1 cellular context compared by ENCODE assay signal in the genomic region with DNA sequence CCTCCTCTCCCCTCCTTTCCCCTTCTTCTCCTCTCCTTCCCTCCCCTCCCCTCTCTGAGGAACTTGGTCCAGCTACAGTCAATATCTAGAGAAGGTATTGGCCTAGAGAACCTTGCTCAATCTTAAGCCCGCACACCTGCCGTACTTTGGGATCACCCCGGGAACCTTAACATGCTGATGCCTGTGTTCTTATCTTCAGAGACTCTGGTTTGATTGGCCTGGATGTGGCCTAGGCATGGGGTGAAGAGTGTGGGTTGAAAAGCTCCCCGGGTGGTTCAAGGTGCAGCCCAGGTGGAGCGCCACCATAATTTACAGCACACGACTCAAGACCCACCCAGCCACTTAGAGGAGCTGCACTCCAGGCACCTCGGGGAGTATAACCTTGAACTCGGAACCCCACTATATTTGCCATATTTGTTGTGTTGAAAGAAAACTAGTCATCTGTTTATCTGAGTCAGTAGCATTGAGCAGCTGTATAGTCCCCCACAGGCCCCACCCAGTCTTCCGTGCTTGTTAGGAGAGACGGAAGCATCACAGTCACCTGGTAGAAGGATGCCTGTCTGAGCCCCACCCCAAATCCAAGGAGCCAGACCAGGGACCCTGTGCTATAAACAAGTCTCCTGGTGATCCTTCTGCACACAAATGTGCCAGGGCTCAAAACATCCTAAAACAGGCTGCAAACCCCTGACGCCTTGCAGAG.
TF ChIP-seq lines count a peak whose summit lies in the region.

No MANE protein-coding gene starts in this region.

TF ChIP-seq in SK-N-SH, 30 proteins besides CTCF, POLR2A, EP300 and RAD21 (continued from another document):
- no peak for TF ChIP-seq ZBTB33 (IDR thresholded peaks at IDR 0.05; ENCODE audit: borderline replicate concordance, low read depth)
- TF ChIP-seq ELF1 (IDR thresholded peaks at IDR 0.05), result no peak
- no peak for TF ChIP-seq JUND (IDR thresholded peaks at IDR 0.05)
- no peak for TF ChIP-seq RFX5 (IDR thresholded peaks at IDR 0.05; ENCODE audit: low read length)
- no peak for TF ChIP-seq TAF1 (IDR thresholded peaks at IDR 0.05; ENCODE audit: borderline replicate concordance, low read depth, low read length)
- no peak for TF ChIP-seq NFIC (IDR thresholded peaks at IDR 0.05; ENCODE audit: borderline replicate concordance)
- TF ChIP-seq SIN3A (IDR thresholded peaks at IDR 0.05; ENCODE audit: borderline replicate concordance, low read depth, low read length), result no peak
- TF ChIP-seq FOXJ3 (CRISPR knock-in tag; IDR thresholded peaks at IDR 0.05), result no peak
